Comparison of ENCODE assay signal across 10 cellular contexts in the genomic region with DNA sequence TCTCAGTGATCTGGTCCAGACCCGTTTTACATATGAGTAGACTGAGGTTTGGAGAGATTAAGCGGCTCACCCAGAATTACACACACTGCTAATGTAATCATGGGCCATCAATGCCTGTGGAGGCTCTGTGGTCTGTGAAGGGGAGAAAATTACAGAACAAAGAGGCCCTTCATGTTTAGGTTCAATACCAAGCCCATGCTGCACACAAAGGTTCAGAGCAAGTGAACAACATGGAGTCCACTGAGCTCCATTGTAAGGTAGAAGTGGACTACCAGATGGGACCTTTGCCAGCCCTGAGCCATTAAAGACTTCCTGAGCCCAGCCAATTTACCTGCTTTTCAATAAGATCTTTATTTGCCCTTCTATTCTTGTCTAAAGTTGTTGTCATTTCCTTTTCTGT.
"Had no signal": no experiment of that assay in that cellular context is flagged by ENCODE, and none has a peak within 500 bp of the region (broad histone marks: within the 10 kb centered on the region; RNA-seq: fewer than 3 reads in every experiment).

No MANE protein-coding gene starts in this region.

- H3K4me1 ChIP-seq: breast epithelium, stomach had no signal

- H3K4me1 Mint-ChIP-seq: activated CD4-positive, alpha-beta memory T cell treated with anti-CD3 and anti-CD28 coated beads, Interleukin-2, amount 10 ng/mL, durations not matched to agents 7 days and 5 days; activated naive CD8-positive, alpha-beta T cell treated with anti-CD3 and anti-CD28 coated beads for 36 hours had no signal

- H3K4me3 ChIP-seq: breast epithelium, stomach, thoracic aorta had no signal

- H3K9me3 Mint-ChIP-seq: activated naive CD8-positive, alpha-beta T cell treated with anti-CD3 and anti-CD28 coated beads for 36 hours; activated T-cell treated with anti-CD3 and anti-CD28 coated beads, Interleukin-2, amount 50 U/mL, for 72 hours had no signal

- H3K27ac Mint-ChIP-seq: activated CD4-positive, alpha-beta memory T cell treated with anti-CD3 and anti-CD28 coated beads, Interleukin-2, amount 10 ng/mL, durations not matched to agents 7 days and 5 days; activated naive CD8-positive, alpha-beta T cell treated with anti-CD3 and anti-CD28 coated beads for 36 hours; activated T-cell treated with anti-CD3 and anti-CD28 coated beads, Interleukin-2, amount 50 U/mL, for 72 hours had no signal

- ATAC-seq: activated T-cell treated with anti-CD3 and anti-CD28 coated beads, Interleukin-2, amount 50 U/mL, for 72 hours had no signal

- H3K36me3 Mint-ChIP-seq: activated naive CD8-positive, alpha-beta T cell treated with anti-CD3 and anti-CD28 coated beads for 36 hours had no signal

- DNase-seq: activated CD4-positive, alpha-beta memory T cell treated with anti-CD3 and anti-CD28 coated beads, Interleukin-2, amount 10 ng/mL, durations not matched to agents 7 days and 5 days; activated gamma-delta T cell treated with Interleukin-2 at 50 U/mL for 16 hours; activated naive CD8-positive, alpha-beta T cell treated with anti-CD3 and anti-CD28 coated beads for 36 hours; activated T-cell treated with anti-CD3 and anti-CD28 coated beads, Interleukin-2, amount 50 U/mL, for 72 hours; kidney; retina; stimulated activated CD4-positive, alpha-beta T cell treated with anti-CD3 and anti-CD28 coated beads, Interleukin-4, amount 100 ng/mL, for 4 hours; stomach had no signal

- H3K27me3 Mint-ChIP-seq: activated CD4-positive, alpha-beta memory T cell treated with anti-CD3 and anti-CD28 coated beads, Interleukin-2, amount 10 ng/mL, durations not matched to agents 7 days and 5 days; activated naive CD8-positive, alpha-beta T cell treated with anti-CD3 and anti-CD28 coated beads for 36 hours had no signal

- H3K36me3 ChIP-seq: breast epithelium, stomach, thoracic aorta had no signal

- H3K27ac ChIP-seq: breast epithelium, stomach, thoracic aorta had no signal

- H3K9me3 ChIP-seq: breast epithelium, stomach, thoracic aorta had no signal

- H3K4me3 Mint-ChIP-seq: activated CD4-positive, alpha-beta memory T cell treated with anti-CD3 and anti-CD28 coated beads, Interleukin-2, amount 10 ng/mL, durations not matched to agents 7 days and 5 days; activated naive CD8-positive, alpha-beta T cell treated with anti-CD3 and anti-CD28 coated beads for 36 hours; activated T-cell treated with anti-CD3 and anti-CD28 coated beads, Interleukin-2, amount 50 U/mL, for 72 hours had no signal
